9 cellular contexts compared by ENCODE assay signal in genomic region chr7:139679731-139680594, GRCh38.
DNase-seq lines count a peak whose midpoint lies in the region; ATAC-seq and TF ChIP-seq lines count a peak whose summit lies in the region.
"Had no signal": no experiment of that assay in that cellular context is flagged by ENCODE, and none has a peak within 500 bp of the region (broad histone marks: within the 10 kb centered on the region; RNA-seq: fewer than 3 reads in every experiment).

No MANE protein-coding gene starts in this region.

- peaks cover 27% of the 10 kb centered on the region for H3K36me3 Mint-ChIP-seq in stimulated activated naive CD8-positive, alpha-beta T cell treated with anti-CD3 and anti-CD28 coated beads, Interleukin-15, Interleukin-2, amounts not matched to agents 100 ng/mL and 50 ng/mL, for 24 hours (ENCODE audit: low read depth)
- H3K36me3 Mint-ChIP-seq in endodermal cell (ENCODE audit: low read depth): peaks cover 33% of the 10 kb centered on the region

- H3K27ac Mint-ChIP-seq in stimulated activated naive CD8-positive, alpha-beta T cell treated with anti-CD3 and anti-CD28 coated beads, Interleukin-15, Interleukin-2, amounts not matched to agents 100 ng/mL and 50 ng/mL, for 24 hours: peak overlapping the region; percentile 97
- H3K27ac Mint-ChIP-seq in endodermal cell: no peak overlapping the region

- H3K9ac ChIP-seq in endodermal cell (ENCODE audit: extremely low read depth, low read length, poor library complexity, severe bottlenecking) (no peak overlapping the region), mucosa of rectum (ENCODE audit: low read depth in 1 of 2, low read length in 2 of 2) (no peak overlapping the region)

- no peak for TF ChIP-seq CTCF in endodermal cell (conservative IDR thresholded peaks at IDR 0.05)

- POLR2A ChIA-PET in HEK293T (lab: Yijun Ruan, JAX): no interaction called here

- no peak for DNase-seq in stimulated activated naive CD8-positive, alpha-beta T cell treated with anti-CD3 and anti-CD28 coated beads, Interleukin-15, Interleukin-2, amounts not matched to agents 100 U/mL and 50 U/mL, for 24 hours
- DNase-seq in endodermal cell (no peak), aorta (peak in 1 of 2 donors; percentile 82), hepatic stellate cell (ENCODE audit: low spot score) (no peak), HEK293T (ENCODE audit: extremely low spot score) (no peak)
- DNase-seq: NCI-H1436 treated with DMSO at 0.1 percent for 48 hours had no signal

- CTCF ChIA-PET in HEK293T (lab: Yijun Ruan, JAX): no interaction called here

- peaks cover 69% of the 10 kb centered on the region for H3K4me1 Mint-ChIP-seq in stimulated activated naive CD8-positive, alpha-beta T cell treated with anti-CD3 and anti-CD28 coated beads, Interleukin-15, Interleukin-2, amounts not matched to agents 100 ng/mL and 50 ng/mL, for 24 hours (ENCODE audit: low read depth)
- H3K4me1 Mint-ChIP-seq in endodermal cell: peaks cover 44% of the 10 kb centered on the region

- 89 to 93% methylated on average over 11 to 13 of the region's 13 CpGs for WGBS in endodermal cell (ENCODE audit: insufficient coverage in 1 of 2, insufficient read length in 1 of 2), 2 experiments
- WGBS in aorta, 2 donors: 8 to 12% methylated on average over 13 of the region's 13 CpGs

- H3K27me3 Mint-ChIP-seq in stimulated activated naive CD8-positive, alpha-beta T cell treated with anti-CD3 and anti-CD28 coated beads, Interleukin-15, Interleukin-2, amounts not matched to agents 100 ng/mL and 50 ng/mL, for 24 hours: no peaks in the 10 kb centered on the region
- no peaks in the 10 kb centered on the region for H3K27me3 Mint-ChIP-seq in endodermal cell (ENCODE audit: insufficient read depth)

- H3K4me3 Mint-ChIP-seq in stimulated activated naive CD8-positive, alpha-beta T cell treated with anti-CD3 and anti-CD28 coated beads, Interleukin-15, Interleukin-2, amounts not matched to agents 100 ng/mL and 50 ng/mL, for 24 hours: peak overlapping the region; percentile 45
- no peak overlapping the region for H3K4me3 Mint-ChIP-seq in endodermal cell

- H3K4me3 ChIP-seq in endodermal cell (ENCODE audit: low read length) (no peak overlapping the region), mucosa of rectum (ENCODE audit: low read length in 2 of 2) (no peak overlapping the region), aorta (ENCODE audit: low read length in 2 of 2) (no peak overlapping the region)

- H3K27ac ChIP-seq in endodermal cell (ENCODE audit: low read depth, low read length) (peak overlapping the region; percentile 36), mucosa of rectum (ENCODE audit: low read depth in 2 of 2, low read length in 2 of 2) (peak overlapping the region; percentile 9 to 35), aorta (ENCODE audit: low read depth in 1 of 2, low read length in 2 of 2) (peak overlapping the region; percentile 80 to 95)

- H3K9me3 ChIP-seq in endodermal cell (ENCODE audit: control insufficient read depth, low read length) (peaks cover 7% of the 10 kb centered on the region), mucosa of rectum (ENCODE audit: control insufficient read depth in 2 of 2, low read length in 2 of 2) (no peaks in the 10 kb centered on the region), aorta (ENCODE audit: control insufficient read depth, low read length) (no peaks in the 10 kb centered on the region)

- H3K9me3 Mint-ChIP-seq in stimulated activated naive CD8-positive, alpha-beta T cell treated with anti-CD3 and anti-CD28 coated beads, Interleukin-15, Interleukin-2, amounts not matched to agents 100 ng/mL and 50 ng/mL, for 24 hours: peaks cover 4% of the 10 kb centered on the region
- H3K9me3 Mint-ChIP-seq in endodermal cell: peaks cover 3% of the 10 kb centered on the region

- H3K4me1 ChIP-seq in endodermal cell (ENCODE audit: control insufficient read depth, insufficient read depth, low read length) (peaks cover 15% of the 10 kb centered on the region), mucosa of rectum (ENCODE audit: control insufficient read depth in 2 of 2, insufficient read depth in 2 of 2, low read length in 2 of 2) (no peaks in the 10 kb centered on the region), aorta (ENCODE audit: control insufficient read depth in 1 of 2, insufficient read depth in 2 of 2, low read length in 2 of 2) (peaks cover 0 to 16% of the 10 kb centered on the region in 2 donors)

- intact Hi-C loops in aorta (cut with DNase I): loop anchor here (2.0 to 5.0 kb wide), 4 partner anchors 33 to 97 kb away; partner anchors contain the start of gene HIPK2 (in 1 of the 2)

- no peaks in the 10 kb centered on the region for H3K27me3 ChIP-seq in endodermal cell (ENCODE audit: control insufficient read depth, insufficient read depth, low read length, poor library complexity, severe bottlenecking)
- H3K27me3 ChIP-seq in mucosa of rectum (ENCODE audit: control insufficient read depth in 2 of 2, insufficient read depth in 2 of 2, low read length in 2 of 2): no peaks in the 10 kb centered on the region
- H3K27me3 ChIP-seq in aorta (ENCODE audit: control insufficient read depth in 1 of 2, insufficient read depth in 2 of 2, low read length in 1 of 2): no peaks in the 10 kb centered on the region

- H3K36me3 ChIP-seq in endodermal cell (ENCODE audit: control insufficient read depth, insufficient read depth, low read length): peaks cover 34% of the 10 kb centered on the region
- peaks cover 0 to 4% of the 10 kb centered on the region in 2 donors for H3K36me3 ChIP-seq in mucosa of rectum (ENCODE audit: control insufficient read depth in 2 of 2, insufficient read depth in 2 of 2, low read length in 2 of 2)
- no peaks in the 10 kb centered on the region for H3K36me3 ChIP-seq in aorta (ENCODE audit: control insufficient read depth in 1 of 2, insufficient read depth in 2 of 2, low read length in 1 of 2)

- no peak for ATAC-seq in stimulated activated naive CD8-positive, alpha-beta T cell treated with anti-CD3 and anti-CD28 coated beads, Interleukin-15, Interleukin-2, amounts not matched to agents 100 U/mL and 50 U/mL, for 24 hours
- ATAC-seq in aorta (ENCODE audit: low FRiP score) (peak; percentile 63), HG02870 (IDR thresholded peaks at IDR 0.05; ENCODE audit: unreplicated experiment) (no peak)

TF ChIP-seq in HEK293T, 16 proteins besides CTCF, POLR2A, EP300 and RAD21:
- no peak for TF ChIP-seq FOXK2 (IDR thresholded peaks at IDR 0.05)
- TF ChIP-seq ELF4 (IDR thresholded peaks at IDR 0.05): no peak
- TF ChIP-seq TARDBP (IDR thresholded peaks at IDR 0.05): no peak

Comparison
In these comparisons a context has a peak if more than half of its experiments do, and no peak if none do; other contexts are left out.
1. H3K27ac ChIP-seq: peak in every context shown above with its lines; median percentile 88 in aorta; 36 in endodermal cell; 22 in mucosa of rectum.